ENCODE assay signal across 28 cellular contexts in genomic region chr5:54693936-54694510, GRCh38.
DNase-seq lines count a peak whose midpoint lies in the region; ATAC-seq and TF ChIP-seq lines count a peak whose summit lies in the region.
"Had no signal": no experiment of that assay in that cellular context is flagged by ENCODE, and none has a peak within 500 bp of the region (broad histone marks: within the 10 kb centered on the region; RNA-seq: fewer than 3 reads in every experiment).

No MANE protein-coding gene starts in this region.

- H3K4me2 ChIP-seq in GM23338 = no peak overlapping the region
- H3K4me2 ChIP-seq: SK-N-SH had no signal

- H3K36me3 Mint-ChIP-seq in GM23338 (ENCODE audit: low read depth) = no peaks in the 10 kb centered on the region
- peaks cover 5% of the 10 kb centered on the region for H3K36me3 Mint-ChIP-seq in natural killer cell treated with Interleukin-12 subunit alpha and Interleukin-12 subunit beta and Interleukin-15 and Interleukin-18, amount 100 ng/mL, for 72 hours

- no peaks in the 10 kb centered on the region; the same call in 2 of the 3 replicates for H3K9me3 Mint-ChIP-seq in GM23338
- H3K9me3 Mint-ChIP-seq in natural killer cell treated with Interleukin-12 subunit alpha and Interleukin-12 subunit beta and Interleukin-15 and Interleukin-18, amount 100 ng/mL, for 72 hours = no peaks in the 10 kb centered on the region
- H3K9me3 Mint-ChIP-seq: dendritic cell treated with granulocyte-macrophage colony-stimulating factor and Interleukin-4, amounts not matched to agents 40 ng/mL and 50 ng/mL, for 4 days; endodermal cell; nephron progenitor cell had no signal

- H3K27me3 Mint-ChIP-seq in GM23338 (ENCODE audit: insufficient read depth, low read depth, poor library complexity) = no peaks in the 10 kb centered on the region
- no peaks in the 10 kb centered on the region for H3K27me3 Mint-ChIP-seq in natural killer cell treated with Interleukin-12 subunit alpha and Interleukin-12 subunit beta and Interleukin-15 and Interleukin-18, amount 100 ng/mL, for 72 hours
- H3K27me3 Mint-ChIP-seq: activated naive CD8-positive, alpha-beta T cell; dendritic cell treated with granulocyte-macrophage colony-stimulating factor and Interleukin-4, amounts not matched to agents 40 ng/mL and 50 ng/mL, for 4 days had no signal

- TF ChIP-seq POLR2A in esophagus muscularis mucosa (IDR thresholded peaks at IDR 0.05; ENCODE audit: low read depth) = no peak

- no peaks in the 10 kb centered on the region for H3F3A ChIP-seq in GM23338 (replicated peaks; ENCODE audit: low read depth)

- TF ChIP-seq EP300 in esophagus muscularis mucosa (IDR thresholded peaks at IDR 0.05) = no peak

- H3K36me3 ChIP-seq in BE2C (no peaks in the 10 kb centered on the region), GM23338 (ENCODE audit: insufficient read depth) (no peaks in the 10 kb centered on the region), esophagus muscularis mucosa (no peaks in the 10 kb centered on the region)
- H3K36me3 ChIP-seq: BLaER1 treated with 17β-estradiol and CSF1 and Interleukin-3, amounts not matched to agents 10 nM and 100 nM; ovary had no signal

- TF ChIP-seq CTCF in BE2C (IDR thresholded peaks at IDR 0.05; ENCODE audit: low read depth, low read length) (peak; percentile 11; the same call in 1 of the 2 replicates), GM23338 (conservative IDR thresholded peaks at IDR 0.05; ENCODE audit: low read depth in 2 of 2) (no peak), esophagus muscularis mucosa (IDR thresholded peaks at IDR 0.05) (no peak)

- no peak for ATAC-seq in GM23338
- ATAC-seq in natural killer cell treated with Interleukin-12 subunit alpha and Interleukin-12 subunit beta and Interleukin-15 and Interleukin-18, amount 100 ng/mL, for 72 hours = no peak
- ATAC-seq: activated CD8-positive, alpha-beta T cell treated with anti-CD3 and anti-CD28 coated beads, Interleukin-2, amount 10 ng/mL, durations not matched to agents 7 days and 5 days; esophagus mucosa; foreskin keratinocyte had no signal

- H3K27ac ChIP-seq in GM23338 (ENCODE audit: low read depth) (no peak overlapping the region), esophagus muscularis mucosa (replicated peaks in 1 of 4) (peak overlapping the region in 1 of 4 donors; percentile 11)
- H3K27ac ChIP-seq: BLaER1 treated with 17β-estradiol and CSF1 and Interleukin-3, amounts not matched to agents 10 nM and 100 nM; foreskin keratinocyte; ovary; RWPE1 had no signal

- H3K27ac Mint-ChIP-seq in GM23338 = no peak overlapping the region
- H3K27ac Mint-ChIP-seq in natural killer cell treated with Interleukin-12 subunit alpha and Interleukin-12 subunit beta and Interleukin-15 and Interleukin-18, amount 100 ng/mL, for 72 hours = peak overlapping the region in 1 of 2 donors; percentile 21
- H3K27ac Mint-ChIP-seq: activated CD8-positive, alpha-beta T cell treated with anti-CD3 and anti-CD28 coated beads, Interleukin-2, amount 10 ng/mL, durations not matched to agents 7 days and 5 days; activated naive CD8-positive, alpha-beta T cell; dendritic cell treated with granulocyte-macrophage colony-stimulating factor and Interleukin-4, amounts not matched to agents 40 ng/mL and 50 ng/mL, for 4 days; endodermal cell; nephron progenitor cell had no signal

- peaks cover 15% of the 10 kb centered on the region; the same call in 1 of the 2 replicates for H3K9me2 ChIP-seq in GM23338 (ENCODE audit: insufficient read depth)
- H3K9me2 ChIP-seq: SK-N-SH had no signal

- intact Hi-C loops in esophagus muscularis mucosa (cut with DNase I) = no loop called here

- H3K9me3 ChIP-seq in BE2C = no peaks in the 10 kb centered on the region
- no peaks in the 10 kb centered on the region for H3K9me3 ChIP-seq in esophagus muscularis mucosa
- H3K9me3 ChIP-seq: BLaER1 treated with 17β-estradiol and CSF1 and Interleukin-3, amounts not matched to agents 10 nM and 100 nM; Caco-2; ovary; SK-N-SH had no signal

- WGBS in esophagus muscularis mucosa = 31% methylated on average over 2 of the region's 6 CpGs

- H4K20me1 ChIP-seq in GM23338 (replicated peaks; ENCODE audit: insufficient read depth) = no peaks in the 10 kb centered on the region
- H4K20me1 ChIP-seq: BLaER1 treated with 17β-estradiol and CSF1 and Interleukin-3, amounts not matched to agents 10 nM and 100 nM had no signal

- H3K4me3 ChIP-seq in BE2C (ENCODE audit: low read depth, low read length) (no peak overlapping the region), GM23338 (no peak overlapping the region), esophagus muscularis mucosa (no peak overlapping the region)
- H3K4me3 ChIP-seq: BLaER1 treated with 17β-estradiol and CSF1 and Interleukin-3, amounts not matched to agents 10 nM and 100 nM; ovary had no signal

- H3K27me3 ChIP-seq in BE2C (no peaks in the 10 kb centered on the region), GM23338 (ENCODE audit: insufficient read depth) (no peaks in the 10 kb centered on the region), esophagus muscularis mucosa (no peaks in the 10 kb centered on the region)
- H3K27me3 ChIP-seq: BLaER1 treated with 17β-estradiol and CSF1 and Interleukin-3, amounts not matched to agents 10 nM and 100 nM; foreskin keratinocyte; ovary had no signal

- no peaks in the 10 kb centered on the region for H3K79me2 ChIP-seq in GM23338 (replicated peaks; ENCODE audit: insufficient read depth)

- H3K4me1 Mint-ChIP-seq in GM23338 = peaks cover 2% of the 10 kb centered on the region; the same call in 1 of the 3 replicates
- peaks cover 24 to 34% of the 10 kb centered on the region in 2 donors for H3K4me1 Mint-ChIP-seq in natural killer cell treated with Interleukin-12 subunit alpha and Interleukin-12 subunit beta and Interleukin-15 and Interleukin-18, amount 100 ng/mL, for 72 hours (ENCODE audit: low read depth in 2 of 2)

- H2AFZ ChIP-seq in GM23338 = peak overlapping the region; percentile 47; the same call in 1 of the 2 replicates

- H3K4me1 ChIP-seq in BE2C (peaks cover 19% of the 10 kb centered on the region), GM23338 (ENCODE audit: insufficient read depth) (no peaks in the 10 kb centered on the region), esophagus muscularis mucosa (peaks cover 15 to 42% (median 38%) of the 10 kb centered on the region in 4 donors)
- H3K4me1 ChIP-seq: Caco-2, foreskin keratinocyte had no signal

- peak; percentile 76 for DNase-seq in BE2C
- DNase-seq in GM23338 (ENCODE audit: low spot score) = no peak
- peak; percentile 31 for DNase-seq in NCI-H2107 treated with DMSO at 0.1 percent for 48 hours (lab: John Stamatoyannopoulos, UW; ENCODE audit: unreplicated experiment)
- peak; percentile 83 for DNase-seq in esophagus muscularis mucosa (ENCODE audit: extremely low spot score)
- DNase-seq in EL = no peak
- DNase-seq in CD1c-positive myeloid dendritic cell (ENCODE audit: extremely low spot score) = no peak
- no peak for DNase-seq in natural killer cell treated with Interleukin-12 subunit alpha and Interleukin-12 subunit beta and Interleukin-15 and Interleukin-18, amount 100 ng/mL, for 72 hours (ENCODE audit: low spot score)
- DNase-seq: activated CD4-positive, alpha-beta T cell treated with anti-CD3 and anti-CD28 coated beads for 1 hour; activated CD8-positive, alpha-beta T cell treated with anti-CD3 and anti-CD28 coated beads, Interleukin-2, amount 10 ng/mL, durations not matched to agents 7 days and 5 days; activated effector memory CD4-positive, alpha-beta T cell treated with Interleukin-2 at 50 U/mL for 16 hours; anterior cingulate cortex; Caco-2; endodermal cell; foreskin keratinocyte; KG1; mammary epithelial cell; NCI-H774; nephron progenitor cell; ovary; SK-N-SH; stimulated activated CD4-positive, alpha-beta T cell treated with anti-CD3 and anti-CD28 coated beads, Interleukin-2, amount 100 ng/mL, for 24 hours; T-helper 2 cell; trophoblast cell had no signal

- no peak overlapping the region for H3K4me3 Mint-ChIP-seq in GM23338
- no peak overlapping the region for H3K4me3 Mint-ChIP-seq in natural killer cell treated with Interleukin-12 subunit alpha and Interleukin-12 subunit beta and Interleukin-15 and Interleukin-18, amount 100 ng/mL, for 72 hours
- H3K4me3 Mint-ChIP-seq: activated CD8-positive, alpha-beta T cell treated with anti-CD3 and anti-CD28 coated beads, Interleukin-2, amount 10 ng/mL, durations not matched to agents 7 days and 5 days; activated naive CD8-positive, alpha-beta T cell; dendritic cell treated with granulocyte-macrophage colony-stimulating factor and Interleukin-4, amounts not matched to agents 40 ng/mL and 50 ng/mL, for 4 days; endodermal cell; nephron progenitor cell had no signal

TF ChIP-seq in GM23338, 12 proteins besides CTCF, POLR2A, EP300 and RAD21 (continues in another document):
- TF ChIP-seq EZH2 (IDR thresholded peaks at IDR 0.05; ENCODE audit: low read depth, unreplicated experiment) = no peak
- no peak for TF ChIP-seq JUNB (IDR thresholded peaks at IDR 0.05; ENCODE audit: unreplicated experiment)
- TF ChIP-seq ZNF114 (CRISPR knock-in tag; IDR thresholded peaks at IDR 0.05) = no peak
- no peak for TF ChIP-seq EZH2phosphoT487 (IDR thresholded peaks at IDR 0.05; ENCODE audit: unreplicated experiment)
- no peak for TF ChIP-seq NANOG (IDR thresholded peaks at IDR 0.05; ENCODE audit: borderline replicate concordance)
- TF ChIP-seq, protein P1, sequence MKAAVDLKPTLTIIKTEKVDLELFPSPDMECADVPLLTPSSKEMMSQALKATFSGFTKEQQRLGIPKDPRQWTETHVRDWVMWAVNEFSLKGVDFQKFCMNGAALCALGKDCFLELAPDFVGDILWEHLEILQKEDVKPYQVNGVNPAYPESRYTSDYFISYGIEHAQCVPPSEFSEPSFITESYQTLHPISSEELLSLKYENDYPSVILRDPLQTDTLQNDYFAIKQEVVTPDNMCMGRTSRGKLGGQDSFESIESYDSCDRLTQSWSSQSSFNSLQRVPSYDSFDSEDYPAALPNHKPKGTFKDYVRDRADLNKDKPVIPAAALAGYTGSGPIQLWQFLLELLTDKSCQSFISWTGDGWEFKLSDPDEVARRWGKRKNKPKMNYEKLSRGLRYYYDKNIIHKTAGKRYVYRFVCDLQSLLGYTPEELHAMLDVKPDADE (IDR thresholded peaks at IDR 0.05) = no peak

Comparison
In these comparisons a context has a peak if more than half of its experiments do, and no peak if none do; other contexts are left out.
1. DNase-seq: peak in BE2C (single experiment), NCI-H2107 treated with DMSO at 0.1 percent for 48 hours (single experiment) and esophagus muscularis mucosa (single experiment); none in GM23338 (single experiment), EL (single experiment), CD1c-positive myeloid dendritic cell (single experiment) and natural killer cell treated with Interleukin-12 subunit alpha and Interleukin-12 subunit beta and Interleukin-15 and Interleukin-18, amount 100 ng/mL, for 72 hours (single experiment).